Comparison of ENCODE assay signal across 14 cellular contexts in the genomic region with DNA sequence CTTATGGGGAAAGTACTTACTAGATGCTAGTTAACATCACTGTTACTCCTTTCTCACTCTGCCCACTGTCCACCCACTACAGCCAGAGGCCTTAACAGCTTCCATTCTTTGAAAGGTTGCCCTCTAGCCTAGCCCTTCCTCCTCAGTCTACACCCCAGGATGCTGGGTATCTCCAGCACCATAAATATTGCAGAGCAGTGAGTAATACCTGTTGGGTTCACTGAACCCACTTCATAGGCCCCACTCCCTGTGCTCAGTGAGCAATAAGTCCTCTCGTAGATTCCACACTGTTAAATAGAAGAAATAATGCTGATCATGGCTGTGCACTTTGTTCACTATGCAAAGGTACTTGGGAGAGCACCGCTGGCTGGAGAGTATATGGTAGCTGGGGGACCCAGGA.
DNase-seq lines count a peak whose midpoint lies in the region; ATAC-seq and TF ChIP-seq lines count a peak whose summit lies in the region.
"Had no signal": no experiment of that assay in that cellular context is flagged by ENCODE, and none has a peak within 500 bp of the region (broad histone marks: within the 10 kb centered on the region; RNA-seq: fewer than 3 reads in every experiment).

No MANE protein-coding gene starts in this region.

- no peak overlapping the region for H3K4me3 Mint-ChIP-seq in activated CD8-positive, alpha-beta T cell treated with anti-CD3 and anti-CD28 coated beads for 36 hours
- H3K4me3 Mint-ChIP-seq in activated CD8-positive, alpha-beta T cell treated with anti-CD3 and anti-CD28 coated beads, Interleukin-2, amount 10 ng/mL, durations not matched to agents 7 days and 5 days = no peak overlapping the region
- no peak overlapping the region for H3K4me3 Mint-ChIP-seq in T-helper 17 cell
- H3K4me3 Mint-ChIP-seq in stimulated activated naive B cell treated with anti-CD40 and anti-IgM and Interleukin-4, amounts not matched to agents 10 μg/mL and 1 μg/mL and 100 μg/mL, for 72 hours = peak overlapping the region in 1 of 2 donors; percentile 48

- intact Hi-C loops in activated CD8-positive, alpha-beta T cell treated with anti-CD3 and anti-CD28 coated beads for 36 hours (cut with micrococcal nuclease) = loop anchor here (5.0 kb wide), 1 partner anchor 95 kb away; a partner anchor contains a TSS
- intact Hi-C loops in left colon (cut with DNase I, micrococcal nuclease) = no loop called here

- peak; percentile 24 for DNase-seq in activated CD8-positive, alpha-beta T cell treated with anti-CD3 and anti-CD28 coated beads for 36 hours
- no peak for DNase-seq in activated CD8-positive, alpha-beta T cell treated with anti-CD3 and anti-CD28 coated beads, Interleukin-2, amount 10 ng/mL, durations not matched to agents 7 days and 5 days
- DNase-seq in T-helper 17 cell (no peak), left colon (no peak), GOT3 (lab: John Stamatoyannopoulos, UW) (no peak), NCI-H187 treated with DMSO at 0.1 percent for 48 hours (lab: John Stamatoyannopoulos, UW) (no peak)
- no peak for DNase-seq in stimulated activated naive B cell treated with anti-CD40 and anti-IgM and Interleukin-4, amounts not matched to agents 10 μg/mL and 1 μg/mL and 100 μg/mL, for 72 hours
- DNase-seq: amygdala, Kasumi-1, NCI-H446 treated with DMSO at 0.1 percent for 48 hours, PC-3, SK-N-SH had no signal

- TF ChIP-seq CTCF in activated CD8-positive, alpha-beta T cell treated with anti-CD3 and anti-CD28 coated beads for 36 hours (IDR thresholded peaks at IDR 0.05) = no peak

- peak; percentile 67 for ATAC-seq in activated CD8-positive, alpha-beta T cell treated with anti-CD3 and anti-CD28 coated beads for 36 hours
- ATAC-seq in activated CD8-positive, alpha-beta T cell treated with anti-CD3 and anti-CD28 coated beads, Interleukin-2, amount 10 ng/mL, durations not matched to agents 7 days and 5 days = no peak
- ATAC-seq in T-helper 17 cell = no peak
- peak; percentile 58 for ATAC-seq in left colon
- ATAC-seq in stimulated activated naive B cell treated with anti-CD40 and anti-IgM and Interleukin-4, amounts not matched to agents 10 μg/mL and 1 μg/mL and 100 μg/mL, for 72 hours (replicated peaks) = peak; percentile 36 to 39
- ATAC-seq in HG02759 (IDR thresholded peaks at IDR 0.05; ENCODE audit: unreplicated experiment) = no peak
- ATAC-seq: gastroesophageal sphincter, PC-3 had no signal

- no peaks in the 10 kb centered on the region for H3K9me3 Mint-ChIP-seq in activated CD8-positive, alpha-beta T cell treated with anti-CD3 and anti-CD28 coated beads for 36 hours
- H3K9me3 Mint-ChIP-seq in activated CD8-positive, alpha-beta T cell treated with anti-CD3 and anti-CD28 coated beads, Interleukin-2, amount 10 ng/mL, durations not matched to agents 7 days and 5 days (ENCODE audit: insufficient read depth) = no peaks in the 10 kb centered on the region
- H3K9me3 Mint-ChIP-seq in stimulated activated naive B cell treated with anti-CD40 and anti-IgM and Interleukin-4, amounts not matched to agents 10 μg/mL and 1 μg/mL and 100 μg/mL, for 72 hours = peaks cover 0 to 3% of the 10 kb centered on the region in 2 donors

- H3K4me1 Mint-ChIP-seq in activated CD8-positive, alpha-beta T cell treated with anti-CD3 and anti-CD28 coated beads for 36 hours (ENCODE audit: low read depth) = peaks cover 44% of the 10 kb centered on the region
- peaks cover 35% of the 10 kb centered on the region for H3K4me1 Mint-ChIP-seq in activated CD8-positive, alpha-beta T cell treated with anti-CD3 and anti-CD28 coated beads, Interleukin-2, amount 10 ng/mL, durations not matched to agents 7 days and 5 days (ENCODE audit: low read depth)
- H3K4me1 Mint-ChIP-seq in T-helper 17 cell = peaks cover 27% of the 10 kb centered on the region
- H3K4me1 Mint-ChIP-seq in stimulated activated naive B cell treated with anti-CD40 and anti-IgM and Interleukin-4, amounts not matched to agents 10 μg/mL and 1 μg/mL and 100 μg/mL, for 72 hours = peaks cover 29 to 51% of the 10 kb centered on the region in 2 donors

- POLR2A ChIA-PET in activated CD8-positive, alpha-beta T cell treated with anti-CD3 and anti-CD28 coated beads for 36 hours (lab: Charles Lee) = interaction anchor here (0.6 to 2.1 kb wide), 4 partner anchors 17 to 107 kb away, joined by 3 to 8 read pairs (median 4); no protein-coding TSS in a partner anchor
- POLR2A ChIA-PET in activated CD8-positive, alpha-beta T cell treated with anti-CD3 and anti-CD28 coated beads, Interleukin-2, amount 10 ng/mL, durations not matched to agents 7 days and 5 days (lab: Charles Lee) = interaction anchor here (0.6 to 4.5 kb wide), 5 partner anchors 9 to 184 kb away, joined by 3 to 23 read pairs (median 3); a partner anchor contains a TSS

- H3K9me3 ChIP-seq in T-helper 17 cell (ENCODE audit: control insufficient read depth, low read length, poor library complexity, severe bottlenecking) = no peaks in the 10 kb centered on the region
- H3K9me3 ChIP-seq: gastroesophageal sphincter, SK-N-SH had no signal

- H3K36me3 Mint-ChIP-seq in activated CD8-positive, alpha-beta T cell treated with anti-CD3 and anti-CD28 coated beads for 36 hours (ENCODE audit: low read depth) = no peaks in the 10 kb centered on the region
- H3K36me3 Mint-ChIP-seq in activated CD8-positive, alpha-beta T cell treated with anti-CD3 and anti-CD28 coated beads, Interleukin-2, amount 10 ng/mL, durations not matched to agents 7 days and 5 days (ENCODE audit: low read depth) = no peaks in the 10 kb centered on the region
- no peaks in the 10 kb centered on the region for H3K36me3 Mint-ChIP-seq in T-helper 17 cell (ENCODE audit: low read depth)
- H3K36me3 Mint-ChIP-seq in stimulated activated naive B cell treated with anti-CD40 and anti-IgM and Interleukin-4, amounts not matched to agents 10 μg/mL and 1 μg/mL and 100 μg/mL, for 72 hours = no peaks in the 10 kb centered on the region

- H3K27me3 Mint-ChIP-seq in activated CD8-positive, alpha-beta T cell treated with anti-CD3 and anti-CD28 coated beads for 36 hours = no peaks in the 10 kb centered on the region
- no peaks in the 10 kb centered on the region for H3K27me3 Mint-ChIP-seq in activated CD8-positive, alpha-beta T cell treated with anti-CD3 and anti-CD28 coated beads, Interleukin-2, amount 10 ng/mL, durations not matched to agents 7 days and 5 days (ENCODE audit: low read depth)
- H3K27me3 Mint-ChIP-seq in T-helper 17 cell = no peaks in the 10 kb centered on the region
- H3K27me3 Mint-ChIP-seq in stimulated activated naive B cell treated with anti-CD40 and anti-IgM and Interleukin-4, amounts not matched to agents 10 μg/mL and 1 μg/mL and 100 μg/mL, for 72 hours = no peaks in the 10 kb centered on the region

- CTCF ChIA-PET in activated CD8-positive, alpha-beta T cell treated with anti-CD3 and anti-CD28 coated beads for 36 hours (lab: Charles Lee) = interaction anchor here (0.7 to 1.7 kb wide), 3 partner anchors 60 to 222 kb away, joined by 3 to 6 read pairs (median 3); no protein-coding TSS in a partner anchor
- CTCF ChIA-PET in activated CD8-positive, alpha-beta T cell treated with anti-CD3 and anti-CD28 coated beads, Interleukin-2, amount 10 ng/mL, durations not matched to agents 7 days and 5 days (lab: Charles Lee) = no interaction called here

- peak overlapping the region; percentile 89 for H3K27ac Mint-ChIP-seq in activated CD8-positive, alpha-beta T cell treated with anti-CD3 and anti-CD28 coated beads for 36 hours
- no peak overlapping the region for H3K27ac Mint-ChIP-seq in activated CD8-positive, alpha-beta T cell treated with anti-CD3 and anti-CD28 coated beads, Interleukin-2, amount 10 ng/mL, durations not matched to agents 7 days and 5 days
- H3K27ac Mint-ChIP-seq in T-helper 17 cell = peak overlapping the region; percentile 88
- peak overlapping the region; percentile 94 for H3K27ac Mint-ChIP-seq in stimulated activated naive B cell treated with anti-CD40 and anti-IgM and Interleukin-4, amounts not matched to agents 10 μg/mL and 1 μg/mL and 100 μg/mL, for 72 hours

Comparison
In these comparisons a context has a peak if more than half of its experiments do, and no peak if none do; other contexts are left out.
1. ATAC-seq: peak in activated CD8-positive, alpha-beta T cell treated with anti-CD3 and anti-CD28 coated beads for 36 hours (single experiment), left colon (single experiment) and stimulated activated naive B cell treated with anti-CD40 and anti-IgM and Interleukin-4, amounts not matched to agents 10 μg/mL and 1 μg/mL and 100 μg/mL, for 72 hours (2 of 2); none in activated CD8-positive, alpha-beta T cell treated with anti-CD3 and anti-CD28 coated beads, Interleukin-2, amount 10 ng/mL, durations not matched to agents 7 days and 5 days (single experiment), T-helper 17 cell (single experiment) and HG02759 (single experiment).